In the genomic region with DNA sequence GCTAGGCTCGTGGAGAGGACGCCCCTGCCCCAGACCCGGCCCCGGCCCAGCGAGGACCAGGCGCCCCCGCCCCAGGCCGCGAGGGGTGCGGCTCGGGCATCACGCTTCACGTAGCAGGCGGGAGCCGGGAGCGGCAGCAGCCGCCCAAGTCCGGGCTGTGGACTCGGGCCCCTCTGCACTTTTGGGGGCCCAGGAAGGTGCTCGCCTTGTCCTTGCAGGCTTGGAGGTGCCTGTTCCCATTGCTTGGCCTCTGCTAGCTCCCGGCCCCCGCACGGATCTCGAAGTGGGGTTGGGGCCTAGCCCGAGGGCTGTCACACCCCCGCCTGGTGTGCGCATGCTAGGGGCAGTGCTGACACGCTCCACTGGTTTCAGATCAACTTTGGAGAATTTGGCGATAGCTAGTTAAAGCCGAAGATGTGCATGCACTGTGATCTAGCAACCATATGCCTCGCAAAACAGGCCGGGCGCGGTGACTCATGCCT, we compare ENCODE assay signal across 9 cellular contexts. TPM values are rescaled to one million over a fixed set of nuclear protein-coding genes. Genes with fewer than 3 reads are reported as not detected.
DNase-seq lines count a peak whose midpoint lies in the region; ATAC-seq and TF ChIP-seq lines count a peak whose summit lies in the region.
"Had no signal": no experiment of that assay in that cellular context is flagged by ENCODE, and none has a peak within 500 bp of the region (broad histone marks: within the 10 kb centered on the region; RNA-seq: fewer than 3 reads in every experiment).

No MANE protein-coding gene starts in this region.

- peaks cover 26 to 44% (median 34%) of the 10 kb centered on the region in 4 donors for H3K4me1 ChIP-seq in esophagus muscularis mucosa
- peaks cover 12% of the 10 kb centered on the region for H3K4me1 ChIP-seq in osteoblast (ENCODE audit: insufficient read depth, low read length)

- DNase-seq in natural killer cell (no peak), esophagus muscularis mucosa (ENCODE audit: extremely low spot score) (no peak), osteoblast (ENCODE audit: insufficient read length, low spot score, missing footprints) (no peak)
- no peak for DNase-seq in natural killer cell treated with Interleukin-12 subunit alpha and Interleukin-12 subunit beta and Interleukin-15 and Interleukin-18, amount 100 ng/mL, for 72 hours (ENCODE audit: low spot score)
- no peak for DNase-seq in activated CD4-positive, alpha-beta T cell treated with anti-CD3 and anti-CD28 coated beads for 48 hours
- DNase-seq in activated T-cell treated with anti-CD3 and anti-CD28 coated beads, Interleukin-2, amount 50 U/mL, for 48 hours = no peak
- DNase-seq: OCI-M1 had no signal

- H3K9me3 ChIP-seq in esophagus muscularis mucosa = no peaks in the 10 kb centered on the region
- H3K9me3 ChIP-seq in osteoblast (ENCODE audit: low read depth, low read length) = no peaks in the 10 kb centered on the region

- H3K4me3 Mint-ChIP-seq in natural killer cell = peak overlapping the region; percentile 13
- H3K4me3 Mint-ChIP-seq in natural killer cell treated with Interleukin-12 subunit alpha and Interleukin-12 subunit beta and Interleukin-15 and Interleukin-18, amount 100 ng/mL, for 72 hours = no peak overlapping the region
- no peak overlapping the region for H3K4me3 Mint-ChIP-seq in activated T-helper 17 cell treated with anti-CD3 and anti-CD28 coated beads, Interleukin-2, amount 50 U/mL, for 72 hours

- TF ChIP-seq CTCF in natural killer cell (IDR thresholded peaks at IDR 0.05) (no peak), esophagus muscularis mucosa (IDR thresholded peaks at IDR 0.05) (no peak), osteoblast (IDR thresholded peaks at IDR 0.05; ENCODE audit: extremely low read depth, low read depth, low read length) (no peak)

- no peaks in the 10 kb centered on the region for H3K36me3 Mint-ChIP-seq in natural killer cell
- no peaks in the 10 kb centered on the region for H3K36me3 Mint-ChIP-seq in natural killer cell treated with Interleukin-12 subunit alpha and Interleukin-12 subunit beta and Interleukin-15 and Interleukin-18, amount 100 ng/mL, for 72 hours
- H3K36me3 Mint-ChIP-seq in activated T-helper 17 cell treated with anti-CD3 and anti-CD28 coated beads, Interleukin-2, amount 50 U/mL, for 72 hours (ENCODE audit: low read depth) = no peaks in the 10 kb centered on the region

- peak overlapping the region; percentile 52 to 61 (median 56) for H3K4me3 ChIP-seq in esophagus muscularis mucosa
- peak overlapping the region; percentile 71 for H3K4me3 ChIP-seq in osteoblast (ENCODE audit: insufficient read depth, low read length)

- TF ChIP-seq EP300 in esophagus muscularis mucosa (IDR thresholded peaks at IDR 0.05) = no peak

- no peak for ATAC-seq in natural killer cell
- ATAC-seq in natural killer cell treated with Interleukin-12 subunit alpha and Interleukin-12 subunit beta and Interleukin-15 and Interleukin-18, amount 100 ng/mL, for 72 hours = no peak
- ATAC-seq in activated T-helper 17 cell treated with anti-CD3 and anti-CD28 coated beads, Interleukin-2, amount 50 U/mL, for 72 hours (replicated peaks) = no peak
- no peak for ATAC-seq in GM21367 (IDR thresholded peaks at IDR 0.05; ENCODE audit: unreplicated experiment)

- H2AFZ ChIP-seq in osteoblast (ENCODE audit: low read length) = no peak overlapping the region

- 92% methylated on average over 10 of the region's 34 CpGs for WGBS in esophagus muscularis mucosa

- H4K20me1 ChIP-seq in osteoblast (ENCODE audit: insufficient read depth, low read length) = no peaks in the 10 kb centered on the region

- peak overlapping the region; percentile 69 to 89 for H3K27ac Mint-ChIP-seq in natural killer cell
- peak overlapping the region in 1 of 2 donors; percentile 31 for H3K27ac Mint-ChIP-seq in natural killer cell treated with Interleukin-12 subunit alpha and Interleukin-12 subunit beta and Interleukin-15 and Interleukin-18, amount 100 ng/mL, for 72 hours
- H3K27ac Mint-ChIP-seq in activated T-helper 17 cell treated with anti-CD3 and anti-CD28 coated beads, Interleukin-2, amount 50 U/mL, for 72 hours = no peak overlapping the region

- no peak for TF ChIP-seq POLR2A in esophagus muscularis mucosa (IDR thresholded peaks at IDR 0.05; ENCODE audit: low read depth)

- H3K36me3 ChIP-seq in esophagus muscularis mucosa (no peaks in the 10 kb centered on the region), osteoblast (ENCODE audit: insufficient read depth, low read length) (no peaks in the 10 kb centered on the region)

- H3K27ac ChIP-seq in esophagus muscularis mucosa (replicated peaks in 1 of 4) = peak overlapping the region; percentile 81 to 96 (median 86)
- H3K27ac ChIP-seq in osteoblast (ENCODE audit: low read depth, low read length) = no peak overlapping the region

- no peaks in the 10 kb centered on the region for H3K79me2 ChIP-seq in osteoblast (ENCODE audit: insufficient read depth, low read length)

- intact Hi-C loops in natural killer cell (cut with micrococcal nuclease) = loop anchor here (1.0 to 5.0 kb wide), 3 partner anchors 17 to 303 kb away; a partner anchor contains a TSS
- intact Hi-C loops in esophagus muscularis mucosa (cut with DNase I) = loop anchor here (5.0 kb wide), 3 partner anchors 57 to 112 kb away; a partner anchor contains a TSS

- H3K27me3 Mint-ChIP-seq in natural killer cell (ENCODE audit: low read depth in 2 of 2) = no peaks in the 10 kb centered on the region
- no peaks in the 10 kb centered on the region for H3K27me3 Mint-ChIP-seq in natural killer cell treated with Interleukin-12 subunit alpha and Interleukin-12 subunit beta and Interleukin-15 and Interleukin-18, amount 100 ng/mL, for 72 hours
- H3K27me3 Mint-ChIP-seq in activated T-helper 17 cell treated with anti-CD3 and anti-CD28 coated beads, Interleukin-2, amount 50 U/mL, for 72 hours = no peaks in the 10 kb centered on the region

- H3K27me3 ChIP-seq in esophagus muscularis mucosa = no peaks in the 10 kb centered on the region
- H3K27me3 ChIP-seq in osteoblast (ENCODE audit: insufficient read depth, low read length) = no peaks in the 10 kb centered on the region

- H3K9me3 Mint-ChIP-seq in natural killer cell = no peaks in the 10 kb centered on the region
- H3K9me3 Mint-ChIP-seq in natural killer cell treated with Interleukin-12 subunit alpha and Interleukin-12 subunit beta and Interleukin-15 and Interleukin-18, amount 100 ng/mL, for 72 hours = no peaks in the 10 kb centered on the region
- H3K9me3 Mint-ChIP-seq in activated T-helper 17 cell treated with anti-CD3 and anti-CD28 coated beads, Interleukin-2, amount 50 U/mL, for 72 hours = no peaks in the 10 kb centered on the region

- peak overlapping the region; percentile 70 for H3K4me2 ChIP-seq in osteoblast (ENCODE audit: insufficient read depth, low read length)

- H3K4me1 Mint-ChIP-seq in natural killer cell = peaks cover 55 to 58% of the 10 kb centered on the region in 2 donors
- peaks cover 47 to 50% of the 10 kb centered on the region in 2 donors for H3K4me1 Mint-ChIP-seq in natural killer cell treated with Interleukin-12 subunit alpha and Interleukin-12 subunit beta and Interleukin-15 and Interleukin-18, amount 100 ng/mL, for 72 hours (ENCODE audit: low read depth in 2 of 2)
- H3K4me1 Mint-ChIP-seq in activated T-helper 17 cell treated with anti-CD3 and anti-CD28 coated beads, Interleukin-2, amount 50 U/mL, for 72 hours = peaks cover 6% of the 10 kb centered on the region

RNA-seq across cellular contexts. Expression of a gene that starts 55.7 kb away (rescaled TPM):
- total RNA-seq in natural killer cell (100 to 1,000 TPM; 124 to 205 (median 187) TPM), esophagus muscularis mucosa (100 to 1,000 TPM in 3 of 4 donors, 10 to 100 TPM in 1; 84.1 to 125 (median 118) TPM), osteoblast (158 and 177 TPM in 2 replicates)
- total RNA-seq in natural killer cell treated with Interleukin-12 subunit alpha and Interleukin-12 subunit beta and Interleukin-15 and Interleukin-18, amount 100 ng/mL, for 72 hours = 100 to 1,000 TPM; 129 to 174 TPM
- total RNA-seq in activated T-helper 17 cell treated with anti-CD3 and anti-CD28 coated beads, Interleukin-2, amount 50 U/mL, for 72 hours = 100 to 1,000 TPM; 118 to 403 TPM
